1 cellular context compared by ENCODE assay signal in genomic region chr4:65592089-65592488, GRCh38.
TF ChIP-seq lines count a peak whose summit lies in the region.

No MANE protein-coding gene starts in this region.

TF ChIP-seq in Ishikawa, 13 proteins besides CTCF, POLR2A, EP300 and RAD21 (continued from another document):
- TF ChIP-seq TEAD4 (IDR thresholded peaks at IDR 0.05) (peak; percentile 12; the same call in 1 of the 2 replicates), NFIC (IDR thresholded peaks at IDR 0.05) (peak; percentile 58), CEBPB (IDR thresholded peaks at IDR 0.05) (no peak)
